In the genomic region with DNA sequence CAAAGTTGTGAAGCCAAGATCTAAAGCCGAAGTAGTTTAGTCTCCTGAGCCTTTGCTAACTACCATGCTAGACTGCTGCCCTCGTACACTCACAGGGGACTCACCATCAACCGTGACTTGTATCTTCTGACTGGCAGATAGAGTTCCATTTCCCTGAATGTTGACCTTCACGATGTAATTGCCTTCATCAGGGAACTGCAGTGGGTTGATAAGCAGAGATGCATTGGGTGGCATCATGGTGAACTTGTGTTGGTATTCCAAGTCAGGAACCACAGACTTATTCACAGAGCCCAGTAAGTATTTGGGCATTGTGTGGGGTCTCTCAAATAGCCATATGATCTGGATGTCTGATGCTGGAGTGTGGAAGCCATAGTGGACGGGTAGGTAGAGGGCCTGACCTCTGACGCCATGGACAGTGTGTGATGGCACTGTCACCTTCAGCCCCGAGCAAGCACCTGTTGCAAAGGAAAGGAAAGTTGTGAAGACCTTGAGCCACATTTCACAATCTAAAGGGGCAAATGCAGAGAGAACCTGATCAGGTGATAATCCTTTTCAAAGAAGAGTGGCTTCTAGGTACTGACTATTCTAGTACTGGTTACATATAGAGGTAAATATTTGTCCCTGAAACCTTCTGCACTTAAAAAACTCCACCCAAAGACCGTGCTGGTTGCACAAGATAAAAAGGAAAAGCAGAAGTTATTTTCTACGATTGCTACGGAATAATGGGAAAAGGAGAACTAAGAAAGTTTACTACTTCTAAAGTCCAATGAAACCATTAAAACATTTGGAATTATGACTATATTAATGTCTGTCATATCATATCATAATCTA, we compare ENCODE assay signal across 30 cellular contexts. TPM values are rescaled to one million over a fixed set of nuclear protein-coding genes. Genes with fewer than 3 reads are reported as not detected.
DNase-seq lines count a peak whose midpoint lies in the region; ATAC-seq, FAIRE-seq and TF ChIP-seq lines count a peak whose summit lies in the region.
"Had no signal": no experiment of that assay in that cellular context is flagged by ENCODE, and none has a peak within 500 bp of the region (broad histone marks: within the 10 kb centered on the region; RNA-seq: fewer than 3 reads in every experiment).

No MANE protein-coding gene starts in this region.

- H3K9me3 ChIP-seq in K562 (replicated peaks; ENCODE audit: control insufficient read depth, insufficient read depth, low read depth, low read length) (no peaks in the 10 kb centered on the region), mucosa of descending colon (no peaks in the 10 kb centered on the region), aorta (ENCODE audit: control insufficient read depth, low read length) (no peaks in the 10 kb centered on the region)
- H3K9me3 ChIP-seq: MG63, SK-N-SH had no signal

- peak overlapping the region; percentile 5 to 63; a peak in 3 of 4 replicates for H3K9ac ChIP-seq in K562 (ENCODE audit: insufficient read depth in 1 of 2, low read depth in 2 of 2, low read length in 2 of 2)
- H3K9ac ChIP-seq: SK-N-SH had no signal

- intact Hi-C loops in K562 (cut with micrococcal nuclease) = no loop called here
- intact Hi-C loops in mucosa of descending colon (cut with DNase I, micrococcal nuclease) = no loop called here
- intact Hi-C loops in aorta (cut with DNase I) = no loop called here

- no peak for TF ChIP-seq RAD21 in K562 (CRISPR knock-in tag; conservative IDR thresholded peaks at IDR 0.05 in 1 of 2, IDR thresholded peaks at IDR 0.05 in 1 of 2)

- in situ Hi-C loops in KBM-7 (cut with MboI; ENCODE audit: low pct_unique_long_range_greater_than_20kb, low sequenced_read_pairs) = no loop called here
- in situ Hi-C loops in K562 (cut with MboI) = no loop called here

- H3K36me3 ChIP-seq in K562 (ENCODE audit: control insufficient read depth, insufficient read depth, low read length) = no peaks in the 10 kb centered on the region
- H3K36me3 ChIP-seq in mucosa of descending colon (ENCODE audit: low read depth) = no peaks in the 10 kb centered on the region
- no peaks in the 10 kb centered on the region for H3K36me3 ChIP-seq in aorta (ENCODE audit: control insufficient read depth in 1 of 2, insufficient read depth in 2 of 2, low read length in 1 of 2)
- H3K36me3 ChIP-seq: MG63 had no signal

- H3K4me2 ChIP-seq in K562 (ENCODE audit: insufficient read depth, low read length) = peak overlapping the region; percentile 91
- H3K4me2 ChIP-seq: SK-N-SH had no signal

- H3K4me1 ChIP-seq in K562 (replicated peaks in 1 of 2; ENCODE audit: control insufficient read depth in 2 of 2, insufficient read depth in 2 of 2, low read length in 2 of 2) (peaks cover 7 to 32% of the 10 kb centered on the region in 2 experiments; a peak in 3 of 5 replicates), mucosa of descending colon (ENCODE audit: low read depth) (no peaks in the 10 kb centered on the region), aorta (ENCODE audit: control insufficient read depth in 1 of 2, insufficient read depth in 2 of 2, low read length in 2 of 2) (no peaks in the 10 kb centered on the region)

- TSS peak; percentile 65 for BruUV-seq in K562 (replicated peaks; lab: Mats Ljungman, UMichigan)

- H3K27ac ChIP-seq in K562 (ENCODE audit: extremely low read depth, low read depth, low read length) (peak overlapping the region; percentile 76), aorta (ENCODE audit: low read depth in 1 of 2, low read length in 2 of 2) (no peak overlapping the region)

- H2AFZ ChIP-seq in K562 (ENCODE audit: low read depth, low read length) = peak overlapping the region; percentile 79

- no peaks in the 10 kb centered on the region for H3K9me1 ChIP-seq in K562 (ENCODE audit: control insufficient read depth, insufficient read depth, low read length)

- CTCF ChIA-PET in K562 (lab: Yijun Ruan, JAX; ENCODE audit: low intra/inter-chr PET ratio) = no interaction called here

- peak; percentile 65 for TF ChIP-seq EP300 in K562 (IDR thresholded peaks at IDR 0.05; ENCODE audit: low read length)

- TF ChIP-seq CTCF in K562 (IDR thresholded peaks at IDR 0.05 in 2 of 3, conservative IDR thresholded peaks at IDR 0.05 in 1 of 3; ENCODE audit: insufficient read depth in 2 of 3, low read depth in 1 of 3, low read length in 3 of 3) (no peak), mucosa of descending colon (IDR thresholded peaks at IDR 0.05) (no peak)

- peak; percentile 48 for FAIRE-seq in K562 (lab: Jason Lieb, UNC)
- FAIRE-seq: GM12878, HepG2, RCC 7860 had no signal

- peaks cover 30% of the 10 kb centered on the region; the same call in 2 of the 3 replicates for H3K79me2 ChIP-seq in K562 (ENCODE audit: control insufficient read depth, insufficient read depth, low read length)

- DNase-seq in KBM-7 (peak; percentile 26), OCI-M2 (lab: John Stamatoyannopoulos, UW; ENCODE audit: unreplicated experiment) (peak; percentile 40), K562 (ENCODE audit: extremely low read depth in 1 of 4, low spot score in 3 of 4) (peak in 2 of 4 experiments; percentile 39 to 59), mucosa of descending colon (no peak), NCI-H1930 (lab: John Stamatoyannopoulos, UW) (no peak), aorta (no peak)
- no peak for DNase-seq in activated naive CD4-positive, alpha-beta T cell treated with Interleukin-2 at 50 U/mL for 16 hours
- DNase-seq: C1 segment of cervical spinal cord; CD8-positive, alpha-beta T cell; DMS 273 treated with DMSO at 0.1 percent for 48 hours; DMS79; EL; GDM1; H7; MG63; NCI-H1048; NCI-H1417; NCI-H1694; NCI-H2107; NCI-H446; NCI-H524 treated with DMSO at 0.1 percent for 48 hours; NCI-H774; SK-N-SH; SW 1271 had no signal

- H3K4me3 ChIP-seq in K562 (peak overlapping the region; percentile 28), mucosa of descending colon (no peak overlapping the region), aorta (ENCODE audit: low read length in 2 of 2) (no peak overlapping the region)
- H3K4me3 ChIP-seq: GM12878, MG63 had no signal

- 4% methylated on average over 10 of the region's 10 CpGs for WGBS in K562 (ENCODE audit: insufficient coverage, low coverage, missing lambda C conversion rate)
- 75 to 76% methylated on average over 10 of the region's 10 CpGs for WGBS in aorta, 2 donors

- POLR2A ChIA-PET in K562 (lab: Yijun Ruan, JAX) = no interaction called here

- no peak for TF ChIP-seq POLR2A in K562 (conservative IDR thresholded peaks at IDR 0.05)

- ATAC-seq in K562 (peak; percentile 58), mucosa of descending colon (peak; percentile 57), aorta (ENCODE audit: low FRiP score) (no peak)
- ATAC-seq: CD8-positive, alpha-beta T cell; GM12878; HepG2 had no signal

- H4K20me1 ChIP-seq in K562 (replicated peaks; ENCODE audit: control insufficient read depth, insufficient read depth, low read length) = no peaks in the 10 kb centered on the region

- H3K27me3 ChIP-seq in K562 (ENCODE audit: control insufficient read depth in 2 of 2, insufficient read depth in 2 of 2, low read length in 2 of 2) = no peaks in the 10 kb centered on the region
- peaks cover 0 to 2% of the 10 kb centered on the region in 2 donors for H3K27me3 ChIP-seq in aorta (ENCODE audit: control insufficient read depth in 1 of 2, insufficient read depth in 2 of 2, low read length in 1 of 2)

RNA-seq across cellular contexts. Expression of a gene that starts 7.1 kb away (rescaled TPM):
- total RNA-seq in K562 (2011; cell fraction: chromatin; rRNA removed; ENCODE audit: low replicate concordance) = 2.3 and 6.4 TPM in 2 replicates
- 2.3 and 3.6 TPM in 2 replicates for total RNA-seq in K562 (2011; cell fraction: nucleolus; rRNA removed)
- 3.8 and 4.1 TPM in 2 replicates for total RNA-seq in K562 (2011; cell fraction: nucleoplasm; rRNA removed)
- 2.8 TPM in 2 replicates for total RNA-seq in K562 (2014; rRNA removed)
- 4.0 and 5.5 TPM in 2 replicates for total RNA-seq in K562 (2014; rRNA removed; fragmentation: Illumina TruSeq; extraction: Trizol)
- 2.4 and 2.5 TPM in 2 replicates for total RNA-seq in K562 (2015; rRNA removed; fragmentation: Illumina TruSeq; extraction: Trizol)
- 2.0 and 2.8 TPM in 2 replicates for total RNA-seq in K562 (2021)
- polyA plus RNA-seq in K562 (2011; rRNA removed) = 4.0 and 23.6 TPM in 2 replicates
- 2.3 and 15.2 TPM in 2 replicates for polyA plus RNA-seq in K562 (2011; cell fraction: cytosol; rRNA removed)
- 5.1 and 30.7 TPM in 2 replicates for polyA plus RNA-seq in K562 (2011; cell fraction: nucleus; rRNA removed)
- 1.5 and 4.2 TPM in 2 replicates for polyA plus RNA-seq in K562 (2012)
- 5.4 and 6.5 TPM in 2 replicates for polyA plus RNA-seq in K562 (2014; fragmentation: Illumina TruSeq; extraction: Trizol)
- 1 to 10 TPM; 3.9 to 6.0 TPM for polyA plus RNA-seq in K562 (2014; fragmentation: Nextera tagmentation; extraction: Ambion mirVana)
- polyA plus RNA-seq in K562 (2014; rRNA removed) = 3.6 and 4.7 TPM in 2 replicates
- 3.4 and 28.1 TPM in 2 replicates for polyA minus RNA-seq in K562 (2011; rRNA and poly(A)+ RNA removed)
- 1.1 and 6.2 TPM in 2 replicates for polyA minus RNA-seq in K562 (2011; cell fraction: cytosol; rRNA and poly(A)+ RNA removed)
- polyA minus RNA-seq in K562 (2011; cell fraction: nucleus; rRNA and poly(A)+ RNA removed) = 3.8 and 29.0 TPM in 2 replicates
- 100 to 1,000 TPM in 1 of 3 donors, 10 to 100 TPM in 2; 24.2 to 106 (median 70.6) TPM for total RNA-seq in mucosa of descending colon
- not detected for total RNA-seq in aorta
- 1 to 10 TPM in 1 of 2 donors, under 1 TPM in 1; 0.28 to 2.9 TPM for polyA plus RNA-seq in aorta
- total RNA-seq: A673; CD8-positive, alpha-beta T cell; GM12878; H7; HepG2; HT1080; OCI-LY7 had no signal
- polyA plus RNA-seq: HepG2, SK-N-SH had no signal

RNA-seq across cellular contexts. Expression of a gene that starts 13.0 kb away (rescaled TPM):
- 24.2 and 68.9 TPM in 2 replicates for total RNA-seq in K562 (2011; cell fraction: chromatin; rRNA removed; ENCODE audit: low replicate concordance)
- 6.7 and 9.7 TPM in 2 replicates for total RNA-seq in K562 (2011; cell fraction: nucleolus; rRNA removed)
- total RNA-seq in K562 (2011; cell fraction: nucleoplasm; rRNA removed) = 22.9 and 30.3 TPM in 2 replicates
- total RNA-seq in K562 (2014; rRNA removed) (15.8 TPM in 2 replicates), K562 (2014; rRNA removed; fragmentation: Illumina TruSeq; extraction: Trizol) (29.4 and 33.8 TPM in 2 replicates), K562 (2015; rRNA removed; fragmentation: Illumina TruSeq; extraction: Trizol) (20.5 and 24.6 TPM in 2 replicates), K562 (2021) (21.7 and 24.6 TPM in 2 replicates), mucosa of descending colon (10 to 100 TPM; 24.6 to 42.4 (median 30.2) TPM), aorta (10 to 100 TPM; 17.7 to 28.9 TPM)
- polyA plus RNA-seq in K562 (2011; rRNA removed) (16.1 and 22.9 TPM in 2 replicates), K562 (2014; fragmentation: Illumina TruSeq; extraction: Trizol) (15.3 and 16.7 TPM in 2 replicates), K562 (2014; fragmentation: Nextera tagmentation; extraction: Ambion mirVana) (10 to 100 TPM; 10.5 to 14.9 TPM), K562 (2014; rRNA removed) (10.5 and 10.7 TPM in 2 replicates), aorta (10 to 100 TPM in 1 of 2 donors, 1 to 10 TPM in 1; 7.9 to 10.0 TPM)
- polyA plus RNA-seq in K562 (2011; cell fraction: cytosol; rRNA removed) = 3.6 and 4.6 TPM in 2 replicates
- polyA plus RNA-seq in K562 (2011; cell fraction: nucleus; rRNA removed) = 14.4 and 21.9 TPM in 2 replicates
- polyA plus RNA-seq in K562 (2012) = 8.7 and 9.5 TPM in 2 replicates
- polyA minus RNA-seq in K562 (2011; rRNA and poly(A)+ RNA removed) = 42.8 and 53.3 TPM in 2 replicates
- 9.6 and 11.5 TPM in 2 replicates for polyA minus RNA-seq in K562 (2011; cell fraction: cytosol; rRNA and poly(A)+ RNA removed)
- polyA minus RNA-seq in K562 (2011; cell fraction: nucleus; rRNA and poly(A)+ RNA removed) = 27.5 and 46.8 TPM in 2 replicates

Comparison
In these comparisons a context has a peak if more than half of its experiments do, and no peak if none do; other contexts are left out.
1. DNase-seq: peak in KBM-7 (single experiment) and OCI-M2 (single experiment); none in mucosa of descending colon (0 of 3), activated naive CD4-positive, alpha-beta T cell treated with Interleukin-2 at 50 U/mL for 16 hours (single experiment), NCI-H1930 (0 of 2) and aorta (0 of 2).